9 cellular contexts compared by ENCODE assay signal in the genomic region with DNA sequence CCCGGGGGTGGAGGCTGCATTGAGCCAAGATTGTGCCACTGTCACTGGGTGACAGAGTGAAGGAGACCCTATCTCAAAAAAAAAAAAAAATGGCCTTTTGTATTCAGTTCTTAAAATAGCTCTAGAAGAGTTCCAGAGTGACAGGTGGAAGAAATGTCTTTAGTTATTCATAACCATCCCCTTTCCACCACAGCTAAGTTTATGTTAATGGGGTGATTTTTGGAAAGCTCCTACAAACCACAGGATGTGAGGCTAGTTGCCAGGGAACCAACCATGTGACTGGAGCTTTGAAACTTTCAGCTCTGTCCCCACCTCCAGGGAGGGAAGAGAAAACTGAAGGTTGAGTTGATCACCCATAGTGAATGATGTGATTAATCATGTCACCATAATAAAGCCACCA. TPM values are rescaled to one million over a fixed set of nuclear protein-coding genes. Genes with fewer than 3 reads are reported as not detected.
DNase-seq lines count a peak whose midpoint lies in the region; ATAC-seq and TF ChIP-seq lines count a peak whose summit lies in the region.
"Had no signal": no experiment of that assay in that cellular context is flagged by ENCODE, and none has a peak within 500 bp of the region (broad histone marks: within the 10 kb centered on the region; RNA-seq: fewer than 3 reads in every experiment).

No MANE protein-coding gene starts in this region.

- no peaks in the 10 kb centered on the region for H3K9me3 Mint-ChIP-seq in activated CD8-positive, alpha-beta T cell treated with anti-CD3 and anti-CD28 coated beads, Interleukin-2, amount 10 ng/mL, durations not matched to agents 7 days and 5 days (ENCODE audit: insufficient read depth)

- H3K4me3 Mint-ChIP-seq in activated CD8-positive, alpha-beta T cell treated with anti-CD3 and anti-CD28 coated beads, Interleukin-2, amount 10 ng/mL, durations not matched to agents 7 days and 5 days = no peak overlapping the region

- POLR2A ChIA-PET in GM10248 (lab: Yijun Ruan, JAX) = interaction anchor here (0.5 to 1.0 kb wide), 3 partner anchors 10 to 222 kb away, joined by 3 to 6 read pairs (median 4); no protein-coding TSS in a partner anchor
- POLR2A ChIA-PET in activated CD8-positive, alpha-beta T cell treated with anti-CD3 and anti-CD28 coated beads, Interleukin-2, amount 10 ng/mL, durations not matched to agents 7 days and 5 days (lab: Charles Lee) = interaction anchor here (0.6 to 1.0 kb wide), 2 partner anchors 10 to 63 kb away, joined by 3 read pairs; partner anchors contain the start of genes MAN2B1 and WDR83

- peak; percentile 75 for DNase-seq in GM10248 (ENCODE audit: extremely low spot score)
- DNase-seq in activated CD8-positive, alpha-beta T cell treated with anti-CD3 and anti-CD28 coated beads, Interleukin-2, amount 10 ng/mL, durations not matched to agents 7 days and 5 days = peak; percentile 78
- DNase-seq in stimulated activated CD4-positive, alpha-beta T cell treated with anti-CD3 and anti-CD28 coated beads, Interleukin-12 subunit alpha, Interleukin-12 subunit beta, amount 100 ng/mL, for 48 hours (ENCODE audit: low read depth in 2 of 3, low spot score in 1 of 3) = peak; percentile 41 to 52 (median 44)
- DNase-seq in RKO (ENCODE audit: low spot score) = no peak
- no peak for DNase-seq in NCI-H2107 treated with DMSO at 0.1 percent for 48 hours (lab: John Stamatoyannopoulos, UW; ENCODE audit: unreplicated experiment)
- DNase-seq in germinal center (ENCODE audit: low spot score) = no peak
- DNase-seq: NCI-H82 had no signal

- no peaks in the 10 kb centered on the region for H3K27me3 Mint-ChIP-seq in activated CD8-positive, alpha-beta T cell treated with anti-CD3 and anti-CD28 coated beads, Interleukin-2, amount 10 ng/mL, durations not matched to agents 7 days and 5 days (ENCODE audit: low read depth)

- peaks cover 19% of the 10 kb centered on the region for H3K4me1 Mint-ChIP-seq in activated CD8-positive, alpha-beta T cell treated with anti-CD3 and anti-CD28 coated beads, Interleukin-2, amount 10 ng/mL, durations not matched to agents 7 days and 5 days (ENCODE audit: low read depth)

- H3K36me3 Mint-ChIP-seq in activated CD8-positive, alpha-beta T cell treated with anti-CD3 and anti-CD28 coated beads, Interleukin-2, amount 10 ng/mL, durations not matched to agents 7 days and 5 days (ENCODE audit: low read depth) = peaks cover 47% of the 10 kb centered on the region

- ATAC-seq in HG03378 (IDR thresholded peaks at IDR 0.05; ENCODE audit: unreplicated experiment) (peak; percentile 45), HG03139 (IDR thresholded peaks at IDR 0.05; ENCODE audit: unreplicated experiment) (no peak)
- ATAC-seq in activated CD8-positive, alpha-beta T cell treated with anti-CD3 and anti-CD28 coated beads, Interleukin-2, amount 10 ng/mL, durations not matched to agents 7 days and 5 days = peak; percentile 91

- no peak for TF ChIP-seq CTCF in GM10248 (IDR thresholded peaks at IDR 0.05; ENCODE audit: control extremely low read depth, extremely low read depth, low read depth, missing control alignments)

- H3K27ac Mint-ChIP-seq in activated CD8-positive, alpha-beta T cell treated with anti-CD3 and anti-CD28 coated beads, Interleukin-2, amount 10 ng/mL, durations not matched to agents 7 days and 5 days = peak overlapping the region; percentile 25

- CTCF ChIA-PET in GM10248 (lab: Yijun Ruan, JAX) = interaction anchor here (0.7 to 1.3 kb wide), 9 partner anchors 8 to 68 kb away, joined by 3 to 4 read pairs (median 4); no protein-coding TSS in a partner anchor
- CTCF ChIA-PET in activated CD8-positive, alpha-beta T cell treated with anti-CD3 and anti-CD28 coated beads, Interleukin-2, amount 10 ng/mL, durations not matched to agents 7 days and 5 days (lab: Charles Lee) = interaction anchor here (0.9 to 2.1 kb wide), 5 partner anchors 10 to 73 kb away, joined by 3 to 9 read pairs (median 4); no protein-coding TSS in a partner anchor

RNA-seq across cellular contexts. Expression of gene ZNF490, which starts 6.9 kb away (rescaled TPM):
- total RNA-seq in activated CD8-positive, alpha-beta T cell treated with anti-CD3 and anti-CD28 coated beads, Interleukin-2, amount 10 ng/mL, durations not matched to agents 7 days and 5 days = 10 to 100 TPM; 16.2 to 16.5 TPM

RNA-seq across cellular contexts. Expression of gene ZNF791, which starts 7.0 kb away (rescaled TPM):
- total RNA-seq in activated CD8-positive, alpha-beta T cell treated with anti-CD3 and anti-CD28 coated beads, Interleukin-2, amount 10 ng/mL, durations not matched to agents 7 days and 5 days = 10 to 100 TPM; 26.6 to 29.4 TPM

RNA-seq across cellular contexts. Expression of gene ZNF564, which starts 52.4 kb away (rescaled TPM):
- total RNA-seq in activated CD8-positive, alpha-beta T cell treated with anti-CD3 and anti-CD28 coated beads, Interleukin-2, amount 10 ng/mL, durations not matched to agents 7 days and 5 days = 10 to 100 TPM; 10.3 to 10.5 TPM

Comparison
In these comparisons a context has a peak if more than half of its experiments do, and no peak if none do; other contexts are left out.
1. DNase-seq: peak in GM10248 (single experiment), activated CD8-positive, alpha-beta T cell treated with anti-CD3 and anti-CD28 coated beads, Interleukin-2, amount 10 ng/mL, durations not matched to agents 7 days and 5 days (single experiment) and stimulated activated CD4-positive, alpha-beta T cell treated with anti-CD3 and anti-CD28 coated beads, Interleukin-12 subunit alpha, Interleukin-12 subunit beta, amount 100 ng/mL, for 48 hours (3 of 3); none in RKO (single experiment), NCI-H2107 treated with DMSO at 0.1 percent for 48 hours (single experiment) and germinal center (single experiment).